In genomic region chr1:44568128-44568900, GRCh38 we compare ENCODE assay signal across 24 cellular contexts.
DNase-seq lines count a peak whose midpoint lies in the region; ATAC-seq, FAIRE-seq and TF ChIP-seq lines count a peak whose summit lies in the region.
"Had no signal": no experiment of that assay in that cellular context is flagged by ENCODE, and none has a peak within 500 bp of the region (broad histone marks: within the 10 kb centered on the region; RNA-seq: fewer than 3 reads in every experiment).

No MANE protein-coding gene starts in this region.

- no peaks in the 10 kb centered on the region for H3K36me3 Mint-ChIP-seq in osteocyte (ENCODE audit: unreplicated experiment)
- H3K36me3 Mint-ChIP-seq: stimulated activated effector memory CD8-positive, alpha-beta T cell treated with anti-CD3 and anti-CD28 coated beads, Interleukin-12 subunit alpha, Interleukin-12 subunit beta, amount 100 ng/mL, for 72 hours had no signal

- WGBS in A549 (ENCODE audit: missing lambda C conversion rate), result 58% methylated on average over 10 of the region's 10 CpGs

- no peaks in the 10 kb centered on the region for H3K9me3 ChIP-seq in A549
- H3K9me3 ChIP-seq: adrenal gland, gastroesophageal sphincter, testis had no signal

- FAIRE-seq in A549 (lab: Jason Lieb, UNC), result no peak
- FAIRE-seq: small intestine had no signal

- H3K27ac ChIP-seq in A549, result no peak overlapping the region
- H3K27ac ChIP-seq: adrenal gland, C4-2B, gastroesophageal sphincter, testis had no signal

- CTCF ChIA-PET in A549 (lab: Yijun Ruan, JAX), result interaction anchor here (1.0 to 2.8 kb wide), 6 partner anchors 9 to 190 kb away, joined by 3 to 7 read pairs (median 4); no protein-coding TSS in a partner anchor

- no peak for TF ChIP-seq RAD21 in A549 (conservative IDR thresholded peaks at IDR 0.05 in 1 of 2, IDR thresholded peaks at IDR 0.05 in 1 of 2)

- no peak overlapping the region for H3K27ac Mint-ChIP-seq in osteocyte (ENCODE audit: unreplicated experiment)
- H3K27ac Mint-ChIP-seq: stimulated activated effector memory CD8-positive, alpha-beta T cell treated with anti-CD3 and anti-CD28 coated beads, Interleukin-12 subunit alpha, Interleukin-12 subunit beta, amount 100 ng/mL, for 72 hours had no signal

- no peak for TF ChIP-seq CTCF in A549 (IDR thresholded peaks at IDR 0.05)
- no peak for TF ChIP-seq CTCF in osteocyte (IDR thresholded peaks at IDR 0.05)

- H3K27me3 Mint-ChIP-seq in osteocyte (ENCODE audit: unreplicated experiment), result peaks cover 53% of the 10 kb centered on the region

- TF ChIP-seq POLR2A in A549 (IDR thresholded peaks at IDR 0.05; ENCODE audit: low read length), result no peak

- TF ChIP-seq EP300 in A549 (IDR thresholded peaks at IDR 0.05), result no peak

- H3K4me2 ChIP-seq in A549, result no peak overlapping the region

- no peaks in the 10 kb centered on the region for H3K9me3 Mint-ChIP-seq in osteocyte (ENCODE audit: unreplicated experiment)
- H3K9me3 Mint-ChIP-seq: stimulated activated effector memory CD8-positive, alpha-beta T cell treated with anti-CD3 and anti-CD28 coated beads, Interleukin-12 subunit alpha, Interleukin-12 subunit beta, amount 100 ng/mL, for 72 hours had no signal

- peaks cover 9% of the 10 kb centered on the region for H3K4me1 ChIP-seq in A549
- H3K4me1 ChIP-seq: adrenal gland, gastroesophageal sphincter, testis had no signal

- H3K4me3 Mint-ChIP-seq in osteocyte (ENCODE audit: unreplicated experiment), result no peak overlapping the region
- H3K4me3 Mint-ChIP-seq: stimulated activated effector memory CD8-positive, alpha-beta T cell treated with anti-CD3 and anti-CD28 coated beads, Interleukin-12 subunit alpha, Interleukin-12 subunit beta, amount 100 ng/mL, for 72 hours had no signal

- ATAC-seq in A549, result peak; percentile 66 to 72; a peak in 5 of 6 replicates
- ATAC-seq: esophagus mucosa; gastroesophageal sphincter; stimulated activated effector memory CD8-positive, alpha-beta T cell treated with anti-CD3 and anti-CD28 coated beads, Interleukin-12 subunit alpha, Interleukin-12 subunit beta, amount 100 ng/mL, for 72 hours had no signal

- DNase-seq in A549 (ENCODE audit: low read depth in 1 of 2, low spot score in 1 of 2) (no peak), ELR (ENCODE audit: low read depth) (peak; percentile 20), SW480 (ENCODE audit: low spot score) (peak; percentile 68), glomerular visceral epithelial cell (ENCODE audit: extremely low spot score) (peak; percentile 28), anterior cingulate cortex (lab: John Stamatoyannopoulos, UW) (no peak), NCI-H446 treated with DMSO at 0.1 percent for 48 hours (lab: John Stamatoyannopoulos, UW) (no peak), activated gamma-delta T cell (lab: John Stamatoyannopoulos, UW) (no peak), osteocyte (ENCODE audit: extremely low spot score, unreplicated experiment) (no peak)
- DNase-seq: activated CD4-positive, alpha-beta T cell treated with anti-CD3 and anti-CD28 coated beads for 1 hour; activated T-cell treated with anti-CD3 and anti-CD28 coated beads, Interleukin-2, amount 50 U/mL, for 1 hour; adrenal gland; effector CD4-positive, alpha-beta T cell; MM.1S; NCI-H1436; NCI-H526 treated with DMSO at 0.1 percent for 48 hours; SHP77 treated with DMSO at 0.1 percent for 48 hours; small intestine; stimulated activated CD4-positive, alpha-beta T cell treated with anti-CD3 and anti-CD28 coated beads, Interleukin-2, amount 100 ng/mL, for 24 hours; SW 1271; testis had no signal

- H3K4me1 Mint-ChIP-seq in osteocyte (ENCODE audit: unreplicated experiment), result no peaks in the 10 kb centered on the region
- H3K4me1 Mint-ChIP-seq: stimulated activated effector memory CD8-positive, alpha-beta T cell treated with anti-CD3 and anti-CD28 coated beads, Interleukin-12 subunit alpha, Interleukin-12 subunit beta, amount 100 ng/mL, for 72 hours had no signal

- H3K4me3 ChIP-seq in A549, result no peak overlapping the region
- H3K4me3 ChIP-seq: adrenal gland, gastroesophageal sphincter, testis had no signal

- POLR2A ChIA-PET in A549 (lab: Yijun Ruan, JAX), result no interaction called here

TF ChIP-seq in A549, 52 proteins besides CTCF, POLR2A, EP300 and RAD21:
- TF ChIP-seq CHD2 (IDR thresholded peaks at IDR 0.05; ENCODE audit: low read length, partially characterized antibody), result no peak
- peak; percentile 26; the same call in 1 of the 2 replicates for TF ChIP-seq GATA3 (IDR thresholded peaks at IDR 0.05; ENCODE audit: borderline replicate concordance)

Comparison
In these comparisons a context has a peak if more than half of its experiments do, and no peak if none do; other contexts are left out.
1. DNase-seq: peak in ELR (single experiment), SW480 (single experiment) and glomerular visceral epithelial cell (single experiment); none in A549 (0 of 2), anterior cingulate cortex (0 of 58), NCI-H446 treated with DMSO at 0.1 percent for 48 hours (single experiment), activated gamma-delta T cell (single experiment) and osteocyte (single experiment).